1 cellular context compared by ENCODE assay signal in the genomic region with DNA sequence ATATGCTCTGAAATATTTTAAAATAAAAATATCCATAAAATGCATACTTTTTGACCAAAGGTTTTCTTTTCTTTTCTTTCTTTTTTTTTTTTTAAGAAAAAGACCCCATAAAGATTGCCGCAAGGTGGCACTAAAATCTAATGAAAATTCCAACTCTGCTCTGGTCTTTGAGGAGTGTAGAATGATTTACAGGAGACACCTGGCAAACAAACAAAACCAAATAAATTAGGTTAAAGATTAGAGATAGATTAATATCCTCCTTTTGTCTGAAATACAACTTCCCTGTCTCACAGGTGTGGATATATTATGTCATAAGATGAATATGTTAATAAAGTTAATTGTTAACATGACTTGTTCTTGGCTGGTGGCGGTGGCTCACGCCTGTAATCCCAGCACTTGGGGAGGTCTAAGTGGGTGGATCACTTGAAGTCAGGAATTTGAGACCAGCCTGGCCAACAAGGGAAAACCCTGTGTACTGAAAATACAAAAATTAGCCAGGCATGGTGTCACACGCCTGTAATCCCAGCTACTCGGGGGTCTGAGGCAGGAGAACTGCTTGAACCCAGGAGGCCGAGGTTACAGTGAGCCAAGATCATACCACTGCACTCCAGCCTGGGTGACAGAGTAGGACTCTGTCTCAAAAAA.
TF ChIP-seq lines count a peak whose summit lies in the region.

No MANE protein-coding gene starts in this region.

TF ChIP-seq in HEK293, 187 proteins besides CTCF, POLR2A, EP300 and RAD21 (continued from another document):
- TF ChIP-seq, protein P1, sequence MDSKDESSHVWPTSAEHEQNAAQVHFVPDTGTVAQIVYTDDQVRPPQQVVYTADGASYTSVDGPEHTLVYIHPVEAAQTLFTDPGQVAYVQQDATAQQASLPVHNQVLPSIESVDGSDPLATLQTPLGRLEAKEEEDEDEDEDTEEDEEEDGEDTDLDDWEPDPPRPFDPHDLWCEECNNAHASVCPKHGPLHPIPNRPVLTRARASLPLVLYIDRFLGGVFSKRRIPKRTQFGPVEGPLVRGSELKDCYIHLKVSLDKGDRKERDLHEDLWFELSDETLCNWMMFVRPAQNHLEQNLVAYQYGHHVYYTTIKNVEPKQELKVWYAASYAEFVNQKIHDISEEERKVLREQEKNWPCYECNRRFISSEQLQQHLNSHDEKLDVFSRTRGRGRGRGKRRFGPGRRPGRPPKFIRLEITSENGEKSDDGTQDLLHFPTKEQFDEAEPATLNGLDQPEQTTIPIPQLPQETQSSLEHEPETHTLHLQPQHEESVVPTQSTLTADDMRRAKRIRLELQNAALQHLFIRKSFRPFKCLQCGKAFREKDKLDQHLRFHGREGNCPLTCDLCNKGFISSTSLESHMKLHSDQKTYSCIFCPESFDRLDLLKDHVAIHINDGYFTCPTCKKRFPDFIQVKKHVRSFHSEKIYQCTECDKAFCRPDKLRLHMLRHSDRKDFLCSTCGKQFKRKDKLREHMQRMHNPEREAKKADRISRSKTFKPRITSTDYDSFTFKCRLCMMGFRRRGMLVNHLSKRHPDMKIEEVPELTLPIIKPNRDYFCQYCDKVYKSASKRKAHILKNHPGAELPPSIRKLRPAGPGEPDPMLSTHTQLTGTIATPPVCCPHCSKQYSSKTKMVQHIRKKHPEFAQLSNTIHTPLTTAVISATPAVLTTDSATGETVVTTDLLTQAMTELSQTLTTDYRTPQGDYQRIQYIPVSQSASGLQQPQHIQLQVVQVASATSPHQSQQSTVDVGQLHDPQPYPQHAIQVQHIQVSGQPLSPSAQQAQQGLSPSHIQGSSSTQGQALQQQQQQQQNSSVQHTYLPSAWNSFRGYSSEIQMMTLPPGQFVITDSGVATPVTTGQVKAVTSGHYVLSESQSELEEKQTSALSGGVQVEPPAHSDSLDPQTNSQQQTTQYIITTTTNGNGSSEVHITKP (tag by site-specific recombination; IDR thresholded peaks at IDR 0.05) = peak; percentile 84
- TF ChIP-seq ZBTB7A (tag by site-specific recombination; IDR thresholded peaks at IDR 0.05; ENCODE audit: low read depth) (no peak), BCL11B (tag by site-specific recombination; IDR thresholded peaks at IDR 0.05; ENCODE audit: low read depth) (no peak), ZNF248 (tag by site-specific recombination; IDR thresholded peaks at IDR 0.05) (no peak), ZNF23 (tag by site-specific recombination; IDR thresholded peaks at IDR 0.05; ENCODE audit: borderline replicate concordance) (no peak)
